ENCODE assay signal across 8 cellular contexts in the genomic region with DNA sequence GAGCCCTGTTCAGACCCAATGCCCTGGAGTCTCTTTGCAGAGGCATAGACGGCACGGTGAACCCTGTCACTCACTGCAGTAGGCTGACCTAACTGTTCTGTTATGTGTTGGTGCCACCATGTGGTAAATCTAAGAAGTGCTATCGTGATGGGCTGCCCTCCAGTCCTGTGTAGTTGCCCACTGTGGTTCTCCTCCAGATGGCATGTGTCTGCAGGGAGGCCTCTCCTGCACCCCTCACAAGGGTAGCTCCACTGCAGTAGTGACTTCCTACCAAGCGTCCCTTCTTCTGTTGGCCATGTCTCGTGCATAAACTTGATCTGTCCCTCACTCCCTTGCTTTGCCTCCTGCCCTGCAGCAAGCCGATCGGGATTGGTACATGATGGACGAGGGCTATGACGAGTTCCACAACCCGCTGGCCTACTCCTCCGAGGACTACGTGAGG. TPM values are rescaled to one million over a fixed set of nuclear protein-coding genes. Genes with fewer than 3 reads are reported as not detected.
A peak's percentile ranks its signal among the peaks of the same experiment; 100 is the strongest.
DNase-seq lines count a peak whose midpoint lies in the region; ATAC-seq, FAIRE-seq and TF ChIP-seq lines count a peak whose summit lies in the region.

No MANE protein-coding gene starts in this region.

- H3K4me3 Mint-ChIP-seq in activated CD4-positive, alpha-beta T cell treated with anti-CD3 and anti-CD28 coated beads, Interleukin-2, amount 10 ng/mL, durations not matched to agents 7 days and 5 days, result no peak overlapping the region
- no peak overlapping the region for H3K4me3 Mint-ChIP-seq in natural killer cell

- intact Hi-C loops in natural killer cell (cut with micrococcal nuclease), result loop anchor here (1.0 to 10.0 kb wide), 2 partner anchors 33 to 565 kb away; no protein-coding TSS in a partner anchor

- TF ChIP-seq CTCF in 22Rv1 (IDR thresholded peaks at IDR 0.05) (peak; percentile 61), GM12872 (IDR thresholded peaks at IDR 0.05; ENCODE audit: insufficient read depth, low read depth, low read length) (peak; percentile 67), natural killer cell (IDR thresholded peaks at IDR 0.05) (peak; percentile 48)

- H3K27ac ChIP-seq in 22Rv1, result no peak overlapping the region

- peaks cover 17% of the 10 kb centered on the region for H3K4me1 Mint-ChIP-seq in activated CD4-positive, alpha-beta T cell treated with anti-CD3 and anti-CD28 coated beads, Interleukin-2, amount 10 ng/mL, durations not matched to agents 7 days and 5 days
- peaks cover 30 to 36% of the 10 kb centered on the region in 2 donors for H3K4me1 Mint-ChIP-seq in natural killer cell

- peaks cover 64% of the 10 kb centered on the region for H3K36me3 Mint-ChIP-seq in activated CD4-positive, alpha-beta T cell treated with anti-CD3 and anti-CD28 coated beads, Interleukin-2, amount 10 ng/mL, durations not matched to agents 7 days and 5 days (ENCODE audit: low read depth)
- H3K36me3 Mint-ChIP-seq in natural killer cell, result peaks cover 17% of the 10 kb centered on the region

- H3K27ac Mint-ChIP-seq in activated CD4-positive, alpha-beta T cell treated with anti-CD3 and anti-CD28 coated beads, Interleukin-2, amount 10 ng/mL, durations not matched to agents 7 days and 5 days, result no peak overlapping the region
- no peak overlapping the region for H3K27ac Mint-ChIP-seq in natural killer cell

- CTCF ChIA-PET in activated CD4-positive, alpha-beta T cell treated with anti-CD3 and anti-CD28 coated beads, Interleukin-2, amount 10 ng/mL, durations not matched to agents 7 days and 5 days (lab: Charles Lee), result no interaction called here

- POLR2A ChIA-PET in activated CD4-positive, alpha-beta T cell treated with anti-CD3 and anti-CD28 coated beads, Interleukin-2, amount 10 ng/mL, durations not matched to agents 7 days and 5 days (lab: Charles Lee), result no interaction called here

- peak; percentile 64 for DNase-seq in NCI-H2171 treated with DMSO at 0.1 percent for 48 hours (lab: John Stamatoyannopoulos, UW)
- peak; percentile 68 for DNase-seq in activated CD4-positive, alpha-beta T cell treated with anti-CD3 and anti-CD28 coated beads, Interleukin-2, amount 10 ng/mL, durations not matched to agents 7 days and 5 days
- no peak for DNase-seq in natural killer cell
- peak; percentile 74 for DNase-seq in urothelium cell line (ENCODE audit: low spot score)

- FAIRE-seq in urothelium cell line (lab: Jason Lieb, UNC), result peak; percentile 46

- ATAC-seq in HG02852 (IDR thresholded peaks at IDR 0.05; ENCODE audit: unreplicated experiment) (peak; percentile 82), esophagus mucosa (peak; percentile 85), natural killer cell (peak; percentile 79 to 95 (median 88))

- no peaks in the 10 kb centered on the region for H3K27me3 Mint-ChIP-seq in activated CD4-positive, alpha-beta T cell treated with anti-CD3 and anti-CD28 coated beads, Interleukin-2, amount 10 ng/mL, durations not matched to agents 7 days and 5 days
- H3K27me3 Mint-ChIP-seq in natural killer cell (ENCODE audit: low read depth in 2 of 2), result no peaks in the 10 kb centered on the region

- H3K9me3 Mint-ChIP-seq in activated CD4-positive, alpha-beta T cell treated with anti-CD3 and anti-CD28 coated beads, Interleukin-2, amount 10 ng/mL, durations not matched to agents 7 days and 5 days, result no peaks in the 10 kb centered on the region
- H3K9me3 Mint-ChIP-seq in natural killer cell, result no peaks in the 10 kb centered on the region

RNA-seq across cellular contexts. Expression of a gene that starts 5.8 kb away (rescaled TPM):
- 10 to 100 TPM; 67.5 to 82.3 TPM for total RNA-seq in activated CD4-positive, alpha-beta T cell treated with anti-CD3 and anti-CD28 coated beads, Interleukin-2, amount 10 ng/mL, durations not matched to agents 7 days and 5 days
- total RNA-seq in esophagus mucosa (29.5 TPM), natural killer cell (100 to 1,000 TPM; 120 to 124 (median 120) TPM)

RNA-seq across cellular contexts. Expression of a gene that starts 6.0 kb away (rescaled TPM):
- total RNA-seq in activated CD4-positive, alpha-beta T cell treated with anti-CD3 and anti-CD28 coated beads, Interleukin-2, amount 10 ng/mL, durations not matched to agents 7 days and 5 days, result 10 to 100 TPM; 14.8 to 16.0 TPM
- total RNA-seq in esophagus mucosa, result 10.0 TPM
- 10 to 100 TPM; 12.1 to 13.8 (median 13.6) TPM for total RNA-seq in natural killer cell

RNA-seq across cellular contexts. Expression of a gene that starts 36.4 kb away (rescaled TPM):
- total RNA-seq in activated CD4-positive, alpha-beta T cell treated with anti-CD3 and anti-CD28 coated beads, Interleukin-2, amount 10 ng/mL, durations not matched to agents 7 days and 5 days, result not detected
- total RNA-seq in esophagus mucosa, result not detected
- total RNA-seq in natural killer cell, result not detected

RNA-seq across cellular contexts. Expression of a gene that starts 45.1 kb away (rescaled TPM):
- total RNA-seq in activated CD4-positive, alpha-beta T cell treated with anti-CD3 and anti-CD28 coated beads, Interleukin-2, amount 10 ng/mL, durations not matched to agents 7 days and 5 days, result not detected
- total RNA-seq in esophagus mucosa (6.2 TPM), natural killer cell (1 to 10 TPM in 1 of 3 donors, under 1 TPM in 1, not detected in 1; 0.32 to 2.1 TPM)
